In the genomic region with DNA sequence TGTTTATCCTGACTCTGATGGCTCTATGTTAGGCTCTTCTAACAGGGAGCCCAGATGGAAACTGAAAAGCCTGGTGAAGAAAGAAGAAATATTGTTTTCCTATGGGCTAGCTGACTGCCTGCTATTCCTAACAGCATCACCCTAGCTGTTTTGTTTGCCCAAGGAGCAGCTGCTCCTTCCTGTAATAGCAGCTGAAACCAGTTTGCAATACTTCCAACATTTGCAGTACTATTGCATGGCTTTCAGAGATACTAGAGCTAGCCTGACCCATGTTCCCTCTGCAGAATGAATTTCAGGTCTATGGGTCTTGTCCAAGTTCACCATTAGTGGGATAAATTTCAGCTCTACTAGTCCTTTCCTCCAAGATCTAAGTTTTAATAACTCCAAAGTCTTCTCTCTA, we compare ENCODE assay signal across 11 cellular contexts.
DNase-seq lines count a peak whose midpoint lies in the region; ATAC-seq, FAIRE-seq and TF ChIP-seq lines count a peak whose summit lies in the region.
"Had no signal": no experiment of that assay in that cellular context is flagged by ENCODE, and none has a peak within 500 bp of the region (broad histone marks: within the 10 kb centered on the region; RNA-seq: fewer than 3 reads in every experiment).

No MANE protein-coding gene starts in this region.

- intact Hi-C loops in colonic mucosa (cut with DNase I) = loop anchor here (5.0 to 10.0 kb wide), 3 partner anchors 226 to 491 kb away; no protein-coding TSS in a partner anchor
- intact Hi-C loops in pancreas (cut with DNase I) = loop anchor here in 2 of 3 donors (10.0 kb wide), 2 partner anchors 354 to 374 kb away; no protein-coding TSS in a partner anchor

- peak in 3 of 4 donors; percentile 31 to 70 (median 59) for ATAC-seq in pancreas
- no peak for ATAC-seq in GM21515 (IDR thresholded peaks at IDR 0.05; ENCODE audit: unreplicated experiment)
- ATAC-seq in GM19455 (IDR thresholded peaks at IDR 0.05; ENCODE audit: unreplicated experiment) = no peak
- ATAC-seq: SK-N-SH treated with all-trans-retinoic acid at 6 μM for 48 hours had no signal

- TF ChIP-seq CTCF in colonic mucosa (IDR thresholded peaks at IDR 0.05) = no peak
- no peak for TF ChIP-seq CTCF in pancreas (IDR thresholded peaks at IDR 0.05)

- no peak overlapping the region for H3K4me3 Mint-ChIP-seq in immature natural killer cell

- H3K36me3 ChIP-seq in colonic mucosa (no peaks in the 10 kb centered on the region), pancreas (no peaks in the 10 kb centered on the region)

- H3K27ac ChIP-seq in colonic mucosa (peak overlapping the region; percentile 25), pancreas (peak overlapping the region in 1 of 4 donors; percentile 23)

- H3K9ac ChIP-seq in colonic mucosa (ENCODE audit: low read depth in 2 of 2, low read length in 2 of 2) = no peak overlapping the region

- H3K4me3 ChIP-seq in colonic mucosa (no peak overlapping the region), pancreas (no peak overlapping the region)

- no peaks in the 10 kb centered on the region for H3K27me3 ChIP-seq in colonic mucosa
- H3K27me3 ChIP-seq in pancreas = no peaks in the 10 kb centered on the region

- H3K27me3 Mint-ChIP-seq in immature natural killer cell (ENCODE audit: low read depth in 3 of 3) = peaks cover 0 to 2% (median 0%) of the 10 kb centered on the region in 3 donors

- no peak for FAIRE-seq in pancreas (lab: Jason Lieb, UNC)

- H3K4me1 ChIP-seq in colonic mucosa = no peaks in the 10 kb centered on the region
- H3K4me1 ChIP-seq in pancreas = peaks cover 7 to 32% (median 20%) of the 10 kb centered on the region in 3 donors

- DNase-seq in DMS53 (lab: John Stamatoyannopoulos, UW) (peak; percentile 90), NCI-H2196 treated with DMSO at 0.1 percent for 48 hours (lab: John Stamatoyannopoulos, UW; ENCODE audit: unreplicated experiment) (peak; percentile 34), colonic mucosa (peak; percentile 43), pancreas (no peak), immature natural killer cell (no peak)
- DNase-seq: GF-D8; NCI-H1048; stimulated activated naive CD4-positive, alpha-beta T cell had no signal

- H3K9me3 ChIP-seq in colonic mucosa = no peaks in the 10 kb centered on the region
- no peaks in the 10 kb centered on the region for H3K9me3 ChIP-seq in pancreas

- no peaks in the 10 kb centered on the region for H3K9me3 Mint-ChIP-seq in immature natural killer cell

- peaks cover 20 to 32% of the 10 kb centered on the region in 2 donors for H3K4me1 Mint-ChIP-seq in immature natural killer cell

- H3K27ac Mint-ChIP-seq in immature natural killer cell = no peak overlapping the region

- H3K36me3 Mint-ChIP-seq in immature natural killer cell = peaks cover 0 to 1% (median 0%) of the 10 kb centered on the region in 3 donors

Comparison
In these comparisons a context has a peak if more than half of its experiments do, and no peak if none do; other contexts are left out.
1. DNase-seq: peak in DMS53 (single experiment), NCI-H2196 treated with DMSO at 0.1 percent for 48 hours (single experiment) and colonic mucosa (single experiment); none in pancreas (0 of 6) and immature natural killer cell (0 of 3).
2. ATAC-seq: peak in pancreas (3 of 4); none in GM21515 (single experiment) and GM19455 (single experiment).